In the genomic region with DNA sequence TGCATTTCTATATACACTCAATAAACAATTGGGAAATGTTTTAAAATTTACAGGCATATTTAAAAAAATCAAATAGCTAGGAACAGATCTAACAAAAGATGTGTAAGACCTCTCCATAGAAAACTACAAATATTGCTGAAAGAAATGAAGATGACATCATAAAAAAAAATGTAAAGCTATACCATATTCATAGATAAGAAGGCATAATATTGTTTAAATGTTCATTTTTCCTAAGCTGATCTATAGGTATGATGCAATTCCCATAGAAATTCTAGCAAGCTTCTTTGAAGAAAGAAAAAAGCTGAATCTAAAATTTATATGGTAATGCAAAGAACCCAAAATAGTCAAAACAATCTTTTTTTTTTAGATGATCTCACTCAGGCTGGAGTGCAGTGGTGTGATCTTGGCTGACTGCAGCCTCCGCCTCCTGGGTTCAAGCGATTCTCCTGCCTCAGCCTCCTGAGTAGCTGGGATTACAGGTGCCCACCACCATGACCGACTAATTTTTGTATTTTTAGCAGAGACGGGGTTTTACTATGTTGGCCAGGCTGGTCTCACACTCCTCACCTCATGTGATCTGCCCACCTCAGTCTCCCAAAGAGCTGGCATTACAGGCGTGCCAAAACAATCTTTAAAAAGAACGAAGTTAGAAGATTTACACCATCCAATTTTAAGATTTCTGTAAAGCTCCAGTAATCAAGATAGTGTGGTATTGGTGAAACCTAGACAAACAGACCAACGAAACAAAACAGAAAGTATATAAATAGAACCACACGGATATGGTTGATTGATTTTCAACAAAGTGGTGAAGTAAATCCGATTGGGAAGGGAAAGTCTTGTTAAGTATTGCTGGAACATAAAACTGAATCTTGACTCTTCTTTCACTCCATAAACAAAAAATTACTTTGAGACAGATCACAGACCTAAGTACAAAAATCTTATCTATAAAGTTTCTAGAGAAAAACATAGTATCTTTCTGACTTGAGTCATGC, we compare ENCODE assay signal across 13 cellular contexts. TPM values are rescaled to one million over a fixed set of nuclear protein-coding genes. Genes with fewer than 3 reads are reported as not detected.
DNase-seq lines count a peak whose midpoint lies in the region; ATAC-seq and TF ChIP-seq lines count a peak whose summit lies in the region.
"Had no signal": no experiment of that assay in that cellular context is flagged by ENCODE, and none has a peak within 500 bp of the region (broad histone marks: within the 10 kb centered on the region; RNA-seq: fewer than 3 reads in every experiment).

No MANE protein-coding gene starts in this region.

- peak overlapping the region in 2 of 3 donors; percentile 24 to 30 for H3K27ac ChIP-seq in right lobe of liver
- H3K27ac ChIP-seq: heart left ventricle had no signal

- no peaks in the 10 kb centered on the region for H3K27me3 ChIP-seq in right lobe of liver
- H3K27me3 ChIP-seq: heart left ventricle, MG63 had no signal

- peak overlapping the region in 1 of 3 donors; percentile 0 for H3K4me3 ChIP-seq in right lobe of liver
- H3K4me3 ChIP-seq: heart left ventricle, MG63 had no signal

- WGBS in right lobe of liver (ENCODE audit: insufficient coverage, low coverage, low lambda C conversion rate, missing lambda C conversion rate) = 53% methylated on average over 9 of the region's 9 CpGs

- no peak for TF ChIP-seq CTCF in right lobe of liver (IDR thresholded peaks at IDR 0.05)

- H3K36me3 ChIP-seq in right lobe of liver = no peaks in the 10 kb centered on the region
- H3K36me3 ChIP-seq: heart left ventricle, MG63 had no signal

- TF ChIP-seq POLR2A in GM18505 (IDR thresholded peaks at IDR 0.05; ENCODE audit: borderline replicate concordance, extremely low read depth, insufficient read depth, insufficient read length) (no peak), right lobe of liver (IDR thresholded peaks at IDR 0.05) (no peak)

- H3K9me3 ChIP-seq in right lobe of liver = no peaks in the 10 kb centered on the region
- H3K9me3 ChIP-seq: MG63 had no signal

- intact Hi-C loops in right lobe of liver (cut with DNase I) = loop anchor here in 1 of 2 donors (10.0 kb wide), 1 partner anchor 238 kb away; no protein-coding TSS in a partner anchor

- peaks cover 0 to 13% (median 4%) of the 10 kb centered on the region in 4 donors for H3K4me1 ChIP-seq in right lobe of liver

- DNase-seq in right lobe of liver = no peak
- DNase-seq in ecto neural progenitor cell (ENCODE audit: low spot score) = no peak
- no peak for DNase-seq in NCI-H2029 treated with DMSO at 0.1 percent for 48 hours (lab: John Stamatoyannopoulos, UW)
- no peak for DNase-seq in left lobe of liver (ENCODE audit: low spot score)
- DNase-seq: activated T-cell treated with anti-CD3 and anti-CD28 coated beads, Interleukin-2, amount 50 U/mL, for 1 hour; heart left ventricle; MG63; NCI-H226; RPMI8226; stimulated activated naive CD4-positive, alpha-beta T cell treated with Interleukin-2 at 50 U/mL for 16 hours had no signal

- peak; percentile 33 for ATAC-seq in GM18505 (IDR thresholded peaks at IDR 0.05; ENCODE audit: unreplicated experiment)
- peak; percentile 42 for ATAC-seq in GM21515 (IDR thresholded peaks at IDR 0.05; ENCODE audit: unreplicated experiment)
- peak; percentile 36 for ATAC-seq in HG03457 (IDR thresholded peaks at IDR 0.05; ENCODE audit: unreplicated experiment)
- no peak for ATAC-seq in right lobe of liver
- no peak for ATAC-seq in left lobe of liver
- ATAC-seq: heart left ventricle had no signal

RNA-seq across cellular contexts. Expression of a gene that starts 6.3 kb away (rescaled TPM):
- total RNA-seq in right lobe of liver (100 to 1,000 TPM in 1 of 6 experiments, 10 to 100 TPM in 5; 19.0 to 170 (median 57.7) TPM), left lobe of liver (26.4 TPM)

Comparison
In these comparisons a context has a peak if more than half of its experiments do, and no peak if none do; other contexts are left out.
1. ATAC-seq: peak in GM18505 (single experiment), GM21515 (single experiment) and HG03457 (single experiment); none in right lobe of liver (0 of 4) and left lobe of liver (single experiment).